Comparison of ENCODE assay signal across 16 cellular contexts in the genomic region with DNA sequence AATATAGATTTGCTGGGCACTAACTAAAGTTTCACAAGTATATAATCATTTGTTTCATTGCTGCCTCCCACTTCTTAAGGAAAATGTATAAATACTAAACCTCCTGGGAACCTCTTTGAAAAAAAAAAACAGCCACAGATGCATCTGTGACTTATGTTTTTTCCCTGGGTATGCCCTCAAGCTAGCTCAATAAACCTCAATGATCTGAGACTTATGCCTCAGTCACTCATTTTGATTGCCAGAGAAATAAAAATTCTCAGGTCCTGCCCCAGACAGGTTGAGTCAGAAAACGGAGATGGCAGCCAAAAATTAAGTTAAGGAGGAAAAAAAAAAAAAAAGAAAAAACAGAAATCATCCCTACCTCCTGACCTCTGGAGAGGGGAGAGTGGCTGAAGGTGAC. TPM values are rescaled to one million over a fixed set of nuclear protein-coding genes. Genes with fewer than 3 reads are reported as not detected.
A peak's percentile ranks its signal among the peaks of the same experiment; 100 is the strongest.
DNase-seq lines count a peak whose midpoint lies in the region; ATAC-seq and FAIRE-seq lines count a peak whose summit lies in the region.
"Had no signal": no experiment of that assay in that cellular context is flagged by ENCODE, and none has a peak within 500 bp of the region (broad histone marks: within the 10 kb centered on the region; RNA-seq: fewer than 3 reads in every experiment).

No MANE protein-coding gene starts in this region.

- H3K27ac Mint-ChIP-seq in activated T-helper 1 cell treated with anti-CD3 and anti-CD28 coated beads, Interleukin-12 subunit alpha, Interleukin-12 subunit beta, Interleukin-2, Interleukin-4 antibody, amounts not matched to agents 30 ng/mL and 10 ng/mL and 1 ng/mL, durations not matched to agents 14 hours and 24 hours and 36 hours = peak overlapping the region; percentile 30
- H3K27ac Mint-ChIP-seq in stimulated activated naive B cell treated with anti-CD40 and anti-IgM and Interleukin-4, amounts not matched to agents 10 μg/mL and 1 μg/mL and 100 μg/mL, for 72 hours = peak overlapping the region; percentile 56
- H3K27ac Mint-ChIP-seq: CD4-positive, CD25-positive, alpha-beta regulatory T cell; HFFc6 had no signal

- ATAC-seq in stimulated activated naive B cell treated with anti-CD40 and anti-IgM and Interleukin-4, amounts not matched to agents 10 μg/mL and 1 μg/mL and 100 μg/mL, for 72 hours (replicated peaks) = no peak
- ATAC-seq in GM21737 (IDR thresholded peaks at IDR 0.05; ENCODE audit: unreplicated experiment) (no peak), HG03565 (IDR thresholded peaks at IDR 0.05; ENCODE audit: unreplicated experiment) (no peak)
- ATAC-seq: A549 had no signal

- no peaks in the 10 kb centered on the region for H3K36me3 ChIP-seq in BLaER1 treated with 17β-estradiol and CSF1 and Interleukin-3, amounts not matched to agents 10 nM and 100 nM
- H3K36me3 ChIP-seq: BE2C, HAP-1 had no signal

- peak overlapping the region; percentile 66 to 93 (median 87) for H3K4me2 ChIP-seq in BLaER1 treated with 17β-estradiol and CSF1 and Interleukin-3, amounts not matched to agents 10 nM and 100 nM
- H3K4me2 ChIP-seq: A549 had no signal

- no peak overlapping the region for H3K4me3 Mint-ChIP-seq in activated T-helper 1 cell treated with anti-CD3 and anti-CD28 coated beads, Interleukin-12 subunit alpha, Interleukin-12 subunit beta, Interleukin-2, Interleukin-4 antibody, amounts not matched to agents 30 ng/mL and 10 ng/mL and 1 ng/mL, durations not matched to agents 14 hours and 24 hours and 36 hours
- peak overlapping the region in 1 of 2 donors; percentile 11 for H3K4me3 Mint-ChIP-seq in stimulated activated naive B cell treated with anti-CD40 and anti-IgM and Interleukin-4, amounts not matched to agents 10 μg/mL and 1 μg/mL and 100 μg/mL, for 72 hours
- H3K4me3 Mint-ChIP-seq: CD4-positive, CD25-positive, alpha-beta regulatory T cell; HFFc6 had no signal

- H3K4me1 ChIP-seq in BLaER1 treated with 17β-estradiol and CSF1 and Interleukin-3, amounts not matched to agents 10 nM and 100 nM = peaks cover 98 to 100% (median 100%) of the 10 kb centered on the region in 10 experiments
- H3K4me1 ChIP-seq: A549, BE2C, HAP-1 had no signal

- peak overlapping the region; percentile 26 to 92 (median 89); a peak in 18 of 22 replicates for H3K27ac ChIP-seq in BLaER1 treated with 17β-estradiol and CSF1 and Interleukin-3, amounts not matched to agents 10 nM and 100 nM
- H3K27ac ChIP-seq: A549 had no signal

- intact Hi-C loops in activated T-helper 1 cell treated with anti-CD3 and anti-CD28 coated beads, Interleukin-12 subunit alpha, Interleukin-12 subunit beta, Interleukin-2, Interleukin-4 antibody, amounts not matched to agents 30 ng/mL and 10 ng/mL and 1 ng/mL, durations not matched to agents 14 hours and 24 hours and 36 hours (cut with micrococcal nuclease) = loop anchor here (2.0 to 5.0 kb wide), 4 partner anchors 15 to 163 kb away; a partner anchor contains a TSS

- peaks cover 56% of the 10 kb centered on the region for H3K4me1 Mint-ChIP-seq in activated T-helper 1 cell treated with anti-CD3 and anti-CD28 coated beads, Interleukin-12 subunit alpha, Interleukin-12 subunit beta, Interleukin-2, Interleukin-4 antibody, amounts not matched to agents 30 ng/mL and 10 ng/mL and 1 ng/mL, durations not matched to agents 14 hours and 24 hours and 36 hours (ENCODE audit: low read depth)
- H3K4me1 Mint-ChIP-seq in stimulated activated naive B cell treated with anti-CD40 and anti-IgM and Interleukin-4, amounts not matched to agents 10 μg/mL and 1 μg/mL and 100 μg/mL, for 72 hours = peaks cover 68 to 97% of the 10 kb centered on the region in 2 donors

- no peak overlapping the region for H3K4me3 ChIP-seq in BLaER1 treated with 17β-estradiol and CSF1 and Interleukin-3, amounts not matched to agents 10 nM and 100 nM
- H3K4me3 ChIP-seq: A549, HAP-1 had no signal

- no peaks in the 10 kb centered on the region for H3K9me3 ChIP-seq in BLaER1 treated with 17β-estradiol and CSF1 and Interleukin-3, amounts not matched to agents 10 nM and 100 nM (replicated peaks in 1 of 11)
- H3K9me3 ChIP-seq: A549, BE2C, HAP-1 had no signal

- DNase-seq in GM19239 (ENCODE audit: insufficient read length, low spot score) = no peak
- DNase-seq in activated T-helper 1 cell treated with anti-CD3 and anti-CD28 coated beads, Interleukin-12 subunit alpha, Interleukin-12 subunit beta, Interleukin-2, Interleukin-4 antibody, amounts not matched to agents 30 ng/mL and 10 ng/mL and 1 ng/mL, durations not matched to agents 14 hours and 24 hours and 36 hours (ENCODE audit: low spot score) = no peak
- DNase-seq in stimulated activated naive B cell treated with anti-CD40 and anti-IgM and Interleukin-4, amounts not matched to agents 10 μg/mL and 1 μg/mL and 100 μg/mL, for 72 hours = no peak
- DNase-seq: BE2C; CD4-positive, CD25-positive, alpha-beta regulatory T cell; DMS53; GF-D8; HFFc6 had no signal

- peaks cover 3% of the 10 kb centered on the region for H3K27me3 Mint-ChIP-seq in activated T-helper 1 cell treated with anti-CD3 and anti-CD28 coated beads, Interleukin-12 subunit alpha, Interleukin-12 subunit beta, Interleukin-2, Interleukin-4 antibody, amounts not matched to agents 30 ng/mL and 10 ng/mL and 1 ng/mL, durations not matched to agents 14 hours and 24 hours and 36 hours (ENCODE audit: insufficient read depth)
- no peaks in the 10 kb centered on the region for H3K27me3 Mint-ChIP-seq in stimulated activated naive B cell treated with anti-CD40 and anti-IgM and Interleukin-4, amounts not matched to agents 10 μg/mL and 1 μg/mL and 100 μg/mL, for 72 hours

- H3K9me3 Mint-ChIP-seq in activated T-helper 1 cell treated with anti-CD3 and anti-CD28 coated beads, Interleukin-12 subunit alpha, Interleukin-12 subunit beta, Interleukin-2, Interleukin-4 antibody, amounts not matched to agents 30 ng/mL and 10 ng/mL and 1 ng/mL, durations not matched to agents 14 hours and 24 hours and 36 hours = no peaks in the 10 kb centered on the region
- no peaks in the 10 kb centered on the region for H3K9me3 Mint-ChIP-seq in stimulated activated naive B cell treated with anti-CD40 and anti-IgM and Interleukin-4, amounts not matched to agents 10 μg/mL and 1 μg/mL and 100 μg/mL, for 72 hours
- H3K9me3 Mint-ChIP-seq: HFFc6 had no signal

- FAIRE-seq in GM19239 (lab: Jason Lieb, UNC) = peak; percentile 64
- FAIRE-seq: A549, GM18507, H1, HTR-8/SVneo had no signal

- H4K20me1 ChIP-seq in BLaER1 treated with 17β-estradiol and CSF1 and Interleukin-3, amounts not matched to agents 10 nM and 100 nM = no peaks in the 10 kb centered on the region

- no peaks in the 10 kb centered on the region for H3K36me3 Mint-ChIP-seq in activated T-helper 1 cell treated with anti-CD3 and anti-CD28 coated beads, Interleukin-12 subunit alpha, Interleukin-12 subunit beta, Interleukin-2, Interleukin-4 antibody, amounts not matched to agents 30 ng/mL and 10 ng/mL and 1 ng/mL, durations not matched to agents 14 hours and 24 hours and 36 hours (ENCODE audit: low read depth)
- peaks cover 0 to 11% of the 10 kb centered on the region in 2 donors for H3K36me3 Mint-ChIP-seq in stimulated activated naive B cell treated with anti-CD40 and anti-IgM and Interleukin-4, amounts not matched to agents 10 μg/mL and 1 μg/mL and 100 μg/mL, for 72 hours
- H3K36me3 Mint-ChIP-seq: CD4-positive, CD25-positive, alpha-beta regulatory T cell had no signal

- no peaks in the 10 kb centered on the region for H3K27me3 ChIP-seq in BLaER1 treated with 17β-estradiol and CSF1 and Interleukin-3, amounts not matched to agents 10 nM and 100 nM

- peak overlapping the region in 5 of 11 experiments; percentile 9 to 42 (median 18); a peak in 4 of 22 replicates for H3K9ac ChIP-seq in BLaER1 treated with 17β-estradiol and CSF1 and Interleukin-3, amounts not matched to agents 10 nM and 100 nM

RNA-seq across cellular contexts. Expression of a gene that starts 22.1 kb away (rescaled TPM):
- total RNA-seq in activated T-helper 1 cell treated with anti-CD3 and anti-CD28 coated beads, Interleukin-12 subunit alpha, Interleukin-12 subunit beta, Interleukin-2, Interleukin-4 antibody, amounts not matched to agents 30 ng/mL and 10 ng/mL and 1 ng/mL, durations not matched to agents 14 hours and 24 hours and 36 hours = 0.34 and 0.76 TPM in 2 replicates
- total RNA-seq: CD4-positive, CD25-positive, alpha-beta regulatory T cell; HFFc6 had no signal

RNA-seq across cellular contexts. Expression of a gene that starts 55.2 kb away (rescaled TPM):
- total RNA-seq in activated T-helper 1 cell treated with anti-CD3 and anti-CD28 coated beads, Interleukin-12 subunit alpha, Interleukin-12 subunit beta, Interleukin-2, Interleukin-4 antibody, amounts not matched to agents 30 ng/mL and 10 ng/mL and 1 ng/mL, durations not matched to agents 14 hours and 24 hours and 36 hours = 2.7 and 3.8 TPM in 2 replicates
- total RNA-seq: CD4-positive, CD25-positive, alpha-beta regulatory T cell; HFFc6 had no signal
